In genomic region chr1:89407355-89407754, GRCh38 we compare ENCODE assay signal across 9 cellular contexts. TPM values are rescaled to one million over a fixed set of nuclear protein-coding genes. Genes with fewer than 3 reads are reported as not detected.
DNase-seq lines count a peak whose midpoint lies in the region; ATAC-seq and TF ChIP-seq lines count a peak whose summit lies in the region.
"Had no signal": no experiment of that assay in that cellular context is flagged by ENCODE, and none has a peak within 500 bp of the region (broad histone marks: within the 10 kb centered on the region; RNA-seq: fewer than 3 reads in every experiment).

No MANE protein-coding gene starts in this region.

- ATAC-seq in psoas muscle (peak in 1 of 4 donors; percentile 33), GM18907 (IDR thresholded peaks at IDR 0.05; ENCODE audit: unreplicated experiment) (no peak)

- no peak for TF ChIP-seq CTCF in fibroblast of the aortic adventitia (IDR thresholded peaks at IDR 0.05; ENCODE audit: insufficient read depth, low read length)
- TF ChIP-seq CTCF in psoas muscle (IDR thresholded peaks at IDR 0.05): no peak

- DNase-seq in EL: peak; percentile 17
- DNase-seq in SK-N-MC (ENCODE audit: low read depth, low spot score): no peak
- peak; percentile 39 for DNase-seq in fibroblast of the aortic adventitia (ENCODE audit: low read depth)
- no peak for DNase-seq in psoas muscle
- DNase-seq in KG1 (lab: John Stamatoyannopoulos, UW): no peak
- DNase-seq in NCI-H226: no peak
- DNase-seq in inferior parietal cortex (ENCODE audit: extremely low spot score): no peak
- DNase-seq: NCI-H446 had no signal

- H3K36me3 ChIP-seq in SK-N-MC (ENCODE audit: insufficient read depth, low read length): no peaks in the 10 kb centered on the region
- no peaks in the 10 kb centered on the region for H3K36me3 ChIP-seq in psoas muscle (ENCODE audit: insufficient read depth in 1 of 2, low read depth in 1 of 2)

- 0% methylated on average over 1 of the region's 1 CpG for WGBS in psoas muscle, 3 donors

- H3K9me3 ChIP-seq in SK-N-MC (ENCODE audit: low read depth, low read length): no peaks in the 10 kb centered on the region
- H3K9me3 ChIP-seq in psoas muscle: no peaks in the 10 kb centered on the region

- no peak overlapping the region for H3K27ac ChIP-seq in SK-N-MC
- H3K27ac ChIP-seq in psoas muscle: peak overlapping the region; percentile 41

- intact Hi-C loops in psoas muscle (cut with DNase I): no loop called here

- H3K9ac ChIP-seq in SK-N-MC (ENCODE audit: insufficient read length): no peak overlapping the region

- no peaks in the 10 kb centered on the region for H3K27me3 ChIP-seq in psoas muscle (ENCODE audit: insufficient read depth in 3 of 3, low read length in 2 of 3)

- H3K4me1 ChIP-seq in psoas muscle: no peaks in the 10 kb centered on the region

- H3K4me3 ChIP-seq in SK-N-MC: 0 out of 2 replicates have a peak overlapping the region, but pooled peaks have one; percentile 9
- peak overlapping the region; percentile 20 for H3K4me3 ChIP-seq in fibroblast of the aortic adventitia (ENCODE audit: low read depth, low read length)
- peak overlapping the region; percentile 52 for H3K4me3 ChIP-seq in psoas muscle

RNA-seq across cellular contexts. Expression of gene GBP6, which starts 43.5 kb away (rescaled TPM):
- total RNA-seq in fibroblast of the aortic adventitia (ENCODE audit: low replicate concordance) (not detected in 2 replicates), psoas muscle (under 1 TPM in 1 of 4 donors, not detected in 3; 0.10 TPM)
- under 1 TPM; 0.03 to 0.04 (median 0.03) TPM for polyA plus RNA-seq in psoas muscle

Comparison
In these comparisons a context has a peak if more than half of its experiments do, and no peak if none do; other contexts are left out.
1. DNase-seq: peak in EL (single experiment) and fibroblast of the aortic adventitia (single experiment); none in SK-N-MC (single experiment), psoas muscle (0 of 2), KG1 (single experiment), NCI-H226 (single experiment) and inferior parietal cortex (single experiment).
2. Peak in every context shown above with its lines, with median percentiles within 50 percentile points of each other: H3K4me3 ChIP-seq.